ENCODE assay signal across 29 cellular contexts in the genomic region with DNA sequence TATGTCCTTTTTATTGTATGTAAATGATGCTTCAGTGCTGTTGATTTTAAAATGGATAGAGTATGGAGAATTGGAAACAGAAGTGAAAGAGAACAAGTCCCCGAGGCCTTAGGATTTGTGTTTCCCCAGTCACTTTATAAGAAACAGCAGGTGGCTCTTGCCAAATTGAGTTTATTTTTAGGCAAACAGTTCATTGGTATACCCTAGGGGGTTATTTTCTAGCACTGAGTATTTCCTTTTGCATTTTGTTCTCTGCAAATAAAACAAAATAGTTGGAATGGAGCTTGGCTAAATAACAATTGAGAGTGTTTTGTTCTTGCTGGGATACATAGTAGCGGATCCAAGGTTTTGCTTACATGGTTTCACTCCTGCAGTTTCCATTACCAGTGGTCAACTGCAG.
"Had no signal": no experiment of that assay in that cellular context is flagged by ENCODE, and none has a peak within 500 bp of the region (broad histone marks: within the 10 kb centered on the region; RNA-seq: fewer than 3 reads in every experiment).

No MANE protein-coding gene starts in this region.

- DNase-seq: activated CD4-positive, alpha-beta T cell treated with anti-CD3 and anti-CD28 coated beads, Interleukin-2, amount 50 U/mL, for 4 hours; activated CD8-positive, alpha-beta memory T cell treated with anti-CD3 and anti-CD28 coated beads for 24 hours; activated CD8-positive, alpha-beta memory T cell treated with anti-CD3 and anti-CD28 coated beads, Interleukin-2, amount 50 U/mL, for 4 hours; activated naive CD4-positive, alpha-beta T cell; activated T-cell treated with anti-CD3 and anti-CD28 coated beads, Interleukin-2, amount 50 U/mL, for 24 hours; adrenal gland; brain microvascular endothelial cell; caudate nucleus; effector CD4-positive, alpha-beta T cell; erythroblast; foreskin fibroblast; islet precursor cell; left cardiac atrium; nephron progenitor cell; occipital lobe; sigmoid colon; stimulated activated CD4-positive, alpha-beta T cell treated with anti-CD3 and anti-CD28 coated beads, Interleukin-15, amount 100 ng/mL, for 24 hours; stimulated activated naive CD4-positive, alpha-beta T cell; T-helper 9 cell; testis; trophoblast cell had no signal

- H3K9me3 ChIP-seq: adrenal gland, testis, vagina had no signal

- H3K4me2 ChIP-seq: hepatocyte, smooth muscle cell had no signal

- H3K27me3 ChIP-seq: adrenal gland, ascending aorta, brain microvascular endothelial cell, hepatocyte, sigmoid colon, testis, vagina had no signal

- H3K79me2 ChIP-seq: hepatocyte had no signal

- H3K27ac Mint-ChIP-seq: activated naive CD8-positive, alpha-beta T cell; activated T-cell treated with anti-CD3 and anti-CD28 coated beads, Interleukin-2, amount 50 U/mL, for 24 hours; activated T-helper 17 cell treated with anti-CD3 and anti-CD28 coated beads, Interleukin-2, amount 50 U/mL, for 72 hours; dendritic cell treated with granulocyte-macrophage colony-stimulating factor and Interleukin-4, amounts not matched to agents 40 ng/mL and 50 ng/mL, for 4 days; memory B cell; nephron progenitor cell had no signal

- H3K4me3 ChIP-seq: adrenal gland, ascending aorta, hepatocyte, sigmoid colon, smooth muscle cell, testis, vagina had no signal

- H3K27me3 Mint-ChIP-seq: dendritic cell treated with granulocyte-macrophage colony-stimulating factor and Interleukin-4, amounts not matched to agents 40 ng/mL and 50 ng/mL, for 4 days; memory B cell had no signal

- H3K36me3 ChIP-seq: adrenal gland, ascending aorta, brain microvascular endothelial cell, sigmoid colon, vagina had no signal

- H3K4me1 Mint-ChIP-seq: activated T-helper 17 cell treated with anti-CD3 and anti-CD28 coated beads, Interleukin-2, amount 50 U/mL, for 72 hours; memory B cell; nephron progenitor cell had no signal

- H3K36me3 Mint-ChIP-seq: activated naive CD8-positive, alpha-beta T cell; memory B cell had no signal

- H3K4me1 ChIP-seq: adrenal gland, ascending aorta, sigmoid colon, testis, vagina had no signal

- H2AFZ ChIP-seq: hepatocyte had no signal

- H3K4me3 Mint-ChIP-seq: activated naive CD8-positive, alpha-beta T cell; activated T-cell treated with anti-CD3 and anti-CD28 coated beads, Interleukin-2, amount 50 U/mL, for 24 hours; activated T-helper 17 cell treated with anti-CD3 and anti-CD28 coated beads, Interleukin-2, amount 50 U/mL, for 72 hours; dendritic cell treated with granulocyte-macrophage colony-stimulating factor and Interleukin-4, amounts not matched to agents 40 ng/mL and 50 ng/mL, for 4 days; memory B cell; nephron progenitor cell had no signal

- H3K27ac ChIP-seq: adrenal gland, ascending aorta, brain microvascular endothelial cell, hepatocyte, sigmoid colon, vagina had no signal
